Comparison of ENCODE assay signal across 17 cellular contexts in genomic region chr2:136151021-136151971, GRCh38. TPM values are rescaled to one million over a fixed set of nuclear protein-coding genes. Genes with fewer than 3 reads are reported as not detected.
A peak's percentile ranks its signal among the peaks of the same experiment; 100 is the strongest.
DNase-seq lines count a peak whose midpoint lies in the region; ATAC-seq and TF ChIP-seq lines count a peak whose summit lies in the region.
"Had no signal": no experiment of that assay in that cellular context is flagged by ENCODE, and none has a peak within 500 bp of the region (broad histone marks: within the 10 kb centered on the region; RNA-seq: fewer than 3 reads in every experiment).

No MANE protein-coding gene starts in this region.

- peak overlapping the region in 2 of 4 donors; percentile 23 to 71 for H3K4me3 Mint-ChIP-seq in CD4-positive, CD25-positive, alpha-beta regulatory T cell
- H3K4me3 Mint-ChIP-seq in activated T-helper 17 cell treated with anti-CD3 and anti-CD28 coated beads, Interleukin-2, amount 50 U/mL, for 72 hours, result no peak overlapping the region
- no peak overlapping the region for H3K4me3 Mint-ChIP-seq in stimulated activated effector memory CD8-positive, alpha-beta T cell treated with anti-CD3 and anti-CD28 coated beads, Interleukin-12 subunit alpha, Interleukin-12 subunit beta, amount 100 ng/mL, for 72 hours

- H3F3A ChIP-seq in MM.1S (ENCODE audit: insufficient read depth, low read length) (peaks cover 3% of the 10 kb centered on the region; the same call in 1 of the 2 replicates), GM23248 (ENCODE audit: insufficient read depth) (no peaks in the 10 kb centered on the region)

- no peak for TF ChIP-seq CTCF in MM.1S (IDR thresholded peaks at IDR 0.05; ENCODE audit: low read length)

- no peak overlapping the region for H3K27ac ChIP-seq in CD4-positive, CD25-positive, alpha-beta regulatory T cell (ENCODE audit: insufficient read depth, low read length, poor library complexity, severe bottlenecking)
- H3K27ac ChIP-seq in MM.1S (ENCODE audit: low read length) (no peak overlapping the region), GM23248 (no peak overlapping the region)
- H3K27ac ChIP-seq: SK-N-MC had no signal

- peak in 1 of 2 donors; percentile 31 for ATAC-seq in CD4-positive, CD25-positive, alpha-beta regulatory T cell (ENCODE audit: low read depth in 2 of 2)
- ATAC-seq in activated T-helper 17 cell treated with anti-CD3 and anti-CD28 coated beads, Interleukin-2, amount 50 U/mL, for 72 hours (replicated peaks), result peak; percentile 36
- peak; percentile 26 for ATAC-seq in stimulated activated effector memory CD8-positive, alpha-beta T cell treated with anti-CD3 and anti-CD28 coated beads, Interleukin-12 subunit alpha, Interleukin-12 subunit beta, amount 100 ng/mL, for 72 hours
- no peak for ATAC-seq in GM19455 (IDR thresholded peaks at IDR 0.05; ENCODE audit: unreplicated experiment)
- ATAC-seq: Panc1 had no signal

- H3K4me2 ChIP-seq in MM.1S (ENCODE audit: low read depth, low read length) (0 out of 2 replicates have a peak overlapping the region, but pooled peaks have one; percentile 9), GM23248 (ENCODE audit: unreplicated experiment) (no peak overlapping the region)

- H3K36me3 ChIP-seq in CD4-positive, CD25-positive, alpha-beta regulatory T cell (ENCODE audit: control insufficient read depth, insufficient read depth, low read length), result no peaks in the 10 kb centered on the region
- H3K36me3 ChIP-seq in MM.1S (replicated peaks; ENCODE audit: insufficient read depth, low read length), result no peaks in the 10 kb centered on the region
- H3K36me3 ChIP-seq in GM23248 (ENCODE audit: low read depth), result no peaks in the 10 kb centered on the region
- H3K36me3 ChIP-seq: HAP-1 had no signal

- no peaks in the 10 kb centered on the region for H4K20me1 ChIP-seq in MM.1S (ENCODE audit: insufficient read depth, low read length)
- H4K20me1 ChIP-seq in GM23248 (ENCODE audit: insufficient read depth), result no peaks in the 10 kb centered on the region

- H3K79me2 ChIP-seq in MM.1S (ENCODE audit: low read length) (no peaks in the 10 kb centered on the region), GM23248 (ENCODE audit: insufficient read depth) (no peaks in the 10 kb centered on the region)

- peaks cover 5% of the 10 kb centered on the region for H3K36me3 Mint-ChIP-seq in CD4-positive, CD25-positive, alpha-beta regulatory T cell
- no peaks in the 10 kb centered on the region for H3K36me3 Mint-ChIP-seq in activated T-helper 17 cell treated with anti-CD3 and anti-CD28 coated beads, Interleukin-2, amount 50 U/mL, for 72 hours (ENCODE audit: low read depth)
- no peaks in the 10 kb centered on the region for H3K36me3 Mint-ChIP-seq in stimulated activated effector memory CD8-positive, alpha-beta T cell treated with anti-CD3 and anti-CD28 coated beads, Interleukin-12 subunit alpha, Interleukin-12 subunit beta, amount 100 ng/mL, for 72 hours

- in situ Hi-C loops in GM23248 (cut with MboI), result no loop called here

- WGBS in GM23248 (ENCODE audit: low coverage in 1 of 2, low lambda C conversion rate in 2 of 2, missing lambda C conversion rate in 2 of 2), 2 experiments, result 45 to 46% methylated on average over 7 of the region's 7 CpGs

- H3K9me3 ChIP-seq in CD4-positive, CD25-positive, alpha-beta regulatory T cell (ENCODE audit: control insufficient read depth in 2 of 2, low read length in 2 of 2), result no peaks in the 10 kb centered on the region
- H3K9me3 ChIP-seq in MM.1S (replicated peaks; ENCODE audit: insufficient read depth, low read length), result no peaks in the 10 kb centered on the region
- no peaks in the 10 kb centered on the region for H3K9me3 ChIP-seq in GM23248 (ENCODE audit: low read depth)
- H3K9me3 ChIP-seq: HAP-1 had no signal

- H3K4me1 Mint-ChIP-seq in CD4-positive, CD25-positive, alpha-beta regulatory T cell, result peaks cover 10 to 25% (median 24%) of the 10 kb centered on the region in 4 donors
- H3K4me1 Mint-ChIP-seq in activated T-helper 17 cell treated with anti-CD3 and anti-CD28 coated beads, Interleukin-2, amount 50 U/mL, for 72 hours, result peaks cover 5% of the 10 kb centered on the region
- H3K4me1 Mint-ChIP-seq in stimulated activated effector memory CD8-positive, alpha-beta T cell treated with anti-CD3 and anti-CD28 coated beads, Interleukin-12 subunit alpha, Interleukin-12 subunit beta, amount 100 ng/mL, for 72 hours, result peaks cover 15% of the 10 kb centered on the region

- peak overlapping the region; percentile 20 for H3K4me3 ChIP-seq in CD4-positive, CD25-positive, alpha-beta regulatory T cell (ENCODE audit: low read depth, low read length)
- H3K4me3 ChIP-seq in MM.1S (ENCODE audit: low read length), result no peak overlapping the region
- no peak overlapping the region for H3K4me3 ChIP-seq in GM23248
- H3K4me3 ChIP-seq: HAP-1, SK-N-MC had no signal

- peak overlapping the region; percentile 52 to 94 (median 76) for H3K27ac Mint-ChIP-seq in CD4-positive, CD25-positive, alpha-beta regulatory T cell
- H3K27ac Mint-ChIP-seq in activated T-helper 17 cell treated with anti-CD3 and anti-CD28 coated beads, Interleukin-2, amount 50 U/mL, for 72 hours, result no peak overlapping the region
- H3K27ac Mint-ChIP-seq in stimulated activated effector memory CD8-positive, alpha-beta T cell treated with anti-CD3 and anti-CD28 coated beads, Interleukin-12 subunit alpha, Interleukin-12 subunit beta, amount 100 ng/mL, for 72 hours, result no peak overlapping the region

- H2AFZ ChIP-seq in MM.1S (ENCODE audit: low read length), result no peak overlapping the region
- no peak overlapping the region for H2AFZ ChIP-seq in GM23248

- H3K4me1 ChIP-seq in CD4-positive, CD25-positive, alpha-beta regulatory T cell (ENCODE audit: control insufficient read depth, insufficient read depth, low read length, poor library complexity, severe bottlenecking), result peaks cover 12% of the 10 kb centered on the region
- H3K4me1 ChIP-seq in MM.1S (ENCODE audit: low read length), result peaks cover 13% of the 10 kb centered on the region
- H3K4me1 ChIP-seq in GM23248 (ENCODE audit: insufficient read depth), result no peaks in the 10 kb centered on the region
- H3K4me1 ChIP-seq: HAP-1 had no signal

- peaks cover 11% of the 10 kb centered on the region for H3K27me3 Mint-ChIP-seq in CD4-positive, CD25-positive, alpha-beta regulatory T cell
- H3K27me3 Mint-ChIP-seq in activated T-helper 17 cell treated with anti-CD3 and anti-CD28 coated beads, Interleukin-2, amount 50 U/mL, for 72 hours, result peaks cover 3% of the 10 kb centered on the region

- peaks cover 0 to 3% (median 0%) of the 10 kb centered on the region in 7 donors for H3K9me3 Mint-ChIP-seq in CD4-positive, CD25-positive, alpha-beta regulatory T cell
- no peaks in the 10 kb centered on the region for H3K9me3 Mint-ChIP-seq in activated T-helper 17 cell treated with anti-CD3 and anti-CD28 coated beads, Interleukin-2, amount 50 U/mL, for 72 hours
- no peaks in the 10 kb centered on the region for H3K9me3 Mint-ChIP-seq in stimulated activated effector memory CD8-positive, alpha-beta T cell treated with anti-CD3 and anti-CD28 coated beads, Interleukin-12 subunit alpha, Interleukin-12 subunit beta, amount 100 ng/mL, for 72 hours

- H3K27me3 ChIP-seq in CD4-positive, CD25-positive, alpha-beta regulatory T cell (ENCODE audit: control insufficient read depth, insufficient read depth, low read length), result peaks cover 3% of the 10 kb centered on the region
- H3K27me3 ChIP-seq in MM.1S (replicated peaks; ENCODE audit: insufficient read depth, low read length) (no peaks in the 10 kb centered on the region), GM23248 (replicated peaks; ENCODE audit: insufficient read depth) (no peaks in the 10 kb centered on the region)

- DNase-seq in CD4-positive, CD25-positive, alpha-beta regulatory T cell, result peak in 1 of 3 donors; percentile 31
- DNase-seq in MM.1S (peak; percentile 53), GM23248 (no peak), NCI-H345 treated with DMSO at 0.1 percent for 48 hours (lab: John Stamatoyannopoulos, UW; ENCODE audit: unreplicated experiment) (no peak)
- DNase-seq in stimulated activated effector memory CD8-positive, alpha-beta T cell treated with anti-CD3 and anti-CD28 coated beads, Interleukin-12 subunit alpha, Interleukin-12 subunit beta, amount 100 ng/mL, for 72 hours (ENCODE audit: low spot score in 2 of 2), result no peak
- DNase-seq: ACHN, DND-41, NCI-H1048, NCI-H1436 treated with DMSO at 0.1 percent for 48 hours, NCI-H2029 treated with DMSO at 0.1 percent for 48 hours, NCI-H2171 treated with DMSO at 0.1 percent for 48 hours, NCI-H774 had no signal

- H3K9ac ChIP-seq in MM.1S (ENCODE audit: low read length), result no peak overlapping the region
- no peak overlapping the region for H3K9ac ChIP-seq in GM23248

- H3K9me2 ChIP-seq in MM.1S (replicated peaks; ENCODE audit: insufficient read depth, low read length) (no peaks in the 10 kb centered on the region), GM23248 (ENCODE audit: insufficient read depth) (no peaks in the 10 kb centered on the region)

RNA-seq across cellular contexts. Expression of gene CXCR4, which starts 33.3 kb away (rescaled TPM):
- 2,224 TPM for total RNA-seq in CD4-positive, CD25-positive, alpha-beta regulatory T cell
- polyA plus RNA-seq in CD4-positive, CD25-positive, alpha-beta regulatory T cell, result 100 to 1,000 TPM; 536 to 682 (median 586) TPM
- total RNA-seq in activated T-helper 17 cell treated with anti-CD3 and anti-CD28 coated beads, Interleukin-2, amount 50 U/mL, for 72 hours, result 100 to 1,000 TPM; 330 to 360 TPM
- total RNA-seq in GM23248 (2014; rRNA removed; shearing (Covaris generic)), result not detected in 2 replicates
- polyA plus RNA-seq in GM23248 (2016; fragmentation: Nextera tagmentation; extraction: Ambion mirVana), result 0.15 and 0.16 TPM in 2 replicates

Comparison
In these comparisons a context has a peak if more than half of its experiments do, and no peak if none do; other contexts are left out.
1. H3K27ac Mint-ChIP-seq: peak in CD4-positive, CD25-positive, alpha-beta regulatory T cell (3 of 3); none in activated T-helper 17 cell treated with anti-CD3 and anti-CD28 coated beads, Interleukin-2, amount 50 U/mL, for 72 hours (single experiment) and stimulated activated effector memory CD8-positive, alpha-beta T cell treated with anti-CD3 and anti-CD28 coated beads, Interleukin-12 subunit alpha, Interleukin-12 subunit beta, amount 100 ng/mL, for 72 hours (single experiment).
2. RNA of gene CXCR4, which starts 33.3 kb away (total RNA-seq): 2,224 TPM in CD4-positive, CD25-positive, alpha-beta regulatory T cell (single experiment) and 330 to 360 TPM in activated T-helper 17 cell treated with anti-CD3 and anti-CD28 coated beads, Interleukin-2, amount 50 U/mL, for 72 hours; not detected in GM23248; every median in the first group is over 100 times any median in the second.